Comparison of ENCODE assay signal across 8 cellular contexts in the genomic region with DNA sequence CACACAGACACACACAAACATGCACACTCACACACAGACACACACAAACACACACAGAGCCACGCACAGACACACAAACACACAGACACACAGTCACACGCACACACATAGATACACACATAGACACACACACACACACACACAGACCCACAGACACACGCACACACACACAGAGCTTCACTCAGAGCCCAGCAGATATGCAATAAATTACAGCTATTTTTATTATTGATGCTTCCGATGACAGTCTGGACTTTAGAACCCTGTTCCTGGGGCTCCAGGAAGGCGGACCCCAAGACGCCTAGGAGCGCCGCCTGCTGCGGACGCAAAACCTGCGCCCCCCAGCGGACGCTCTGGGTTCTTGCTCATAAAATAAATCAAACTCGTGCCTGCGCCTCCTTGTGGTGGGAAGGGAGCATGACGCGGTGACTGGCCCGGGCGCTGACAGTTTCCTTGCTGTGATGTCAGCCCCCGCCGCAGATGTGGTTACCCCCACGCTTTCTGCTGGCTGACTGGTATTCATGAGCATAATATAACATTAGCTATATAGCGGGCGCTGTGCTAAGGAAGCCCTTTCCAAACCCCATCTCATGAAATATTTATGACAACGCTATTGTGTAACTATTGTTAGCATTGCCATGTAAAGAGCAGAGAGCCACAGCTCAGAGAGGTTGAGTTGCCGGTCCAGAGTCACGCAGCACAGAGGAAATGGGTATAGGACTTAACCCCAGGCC.
DNase-seq lines count a peak whose midpoint lies in the region; TF ChIP-seq lines count a peak whose summit lies in the region.

No MANE protein-coding gene starts in this region.

- peak; percentile 88 for TF ChIP-seq CTCF in HEK293 (tag by site-specific recombination; IDR thresholded peaks at IDR 0.05)
- TF ChIP-seq CTCF in NB4 (IDR thresholded peaks at IDR 0.05; ENCODE audit: low read depth, low read length), result peak; percentile 80
- TF ChIP-seq CTCF in transverse colon (IDR thresholded peaks at IDR 0.05), result peak; percentile 100

- peaks cover 13% of the 10 kb centered on the region for H3K27me3 ChIP-seq in transverse colon

- 9 to 31% methylated on average over 5 to 27 of the region's 27 CpGs for WGBS in transverse colon (ENCODE audit: low coverage in 1 of 2), 2 donors

- H3K4me1 ChIP-seq in HEK293 (ENCODE audit: control insufficient read depth, insufficient read depth, low read length) (no peaks in the 10 kb centered on the region), transverse colon (peaks cover 0 to 15% (median 3%) of the 10 kb centered on the region in 4 donors)

- intact Hi-C loops in posterior cingulate gyrus (cut with DNase I), result loop anchor here (1.0 to 10.0 kb wide), 3 partner anchors 52 to 261 kb away; no protein-coding TSS in a partner anchor
- intact Hi-C loops in transverse colon (cut with DNase I; ENCODE audit: low total_unique reads), result loop anchor here (2.0 kb wide), 1 partner anchor 260 kb away; no protein-coding TSS in a partner anchor

- POLR2A ChIA-PET in HEK293 (lab: Yijun Ruan, JAX), result interaction anchor here (0.7 kb wide), 1 partner anchor 260 kb away, joined by 3 read pairs; no protein-coding TSS in a partner anchor

- H3K4me3 ChIP-seq in HEK293 (ENCODE audit: low read depth, low read length) (no peak overlapping the region), NB4 (ENCODE audit: low read depth, low read length) (no peak overlapping the region), transverse colon (no peak overlapping the region)

- TF ChIP-seq EP300 in transverse colon (IDR thresholded peaks at IDR 0.05; ENCODE audit: low read depth), result no peak

- CTCF ChIA-PET in HEK293 (lab: Yijun Ruan, JAX), result interaction anchor here (0.5 to 4.5 kb wide), 64 partner anchors 8 to 1652 kb away, joined by 3 to 73 read pairs (median 4); no protein-coding TSS in a partner anchor

- TF ChIP-seq POLR2A in NB4 (IDR thresholded peaks at IDR 0.05; ENCODE audit: extremely low read depth, insufficient read length) (no peak), transverse colon (IDR thresholded peaks at IDR 0.05) (peak; percentile 9)

- no peak overlapping the region for H3K27ac ChIP-seq in HEK293 (ENCODE audit: extremely low read depth, low read depth, low read length)
- H3K27ac ChIP-seq in transverse colon, result no peak overlapping the region

- H3K9me3 ChIP-seq in HEK293 (ENCODE audit: control insufficient read depth, insufficient read depth, low read depth, low read length), result no peaks in the 10 kb centered on the region
- no peaks in the 10 kb centered on the region for H3K9me3 ChIP-seq in transverse colon

- H3K36me3 ChIP-seq in HEK293 (ENCODE audit: control insufficient read depth in 2 of 2, insufficient read depth in 1 of 2, low read length in 2 of 2) (no peaks in the 10 kb centered on the region), transverse colon (no peaks in the 10 kb centered on the region)

- in situ Hi-C loops in transverse colon (cut with MboI; ENCODE audit: low pct_ligation_motif_present in 1 of 4, low pct_unique_long_range_greater_than_20kb in 1 of 4, low sequenced_read_pairs in 3 of 4), result loop anchor here (5.0 to 25.0 kb wide), 6 partner anchors 52 to 260 kb away; no protein-coding TSS in a partner anchor

- DNase-seq in ELR (ENCODE audit: low read depth), result peak; percentile 88
- DNase-seq in NB4 (ENCODE audit: low read depth), result peak; percentile 92
- peak; percentile 67 for DNase-seq in SK-N-DZ (ENCODE audit: low spot score)
- DNase-seq in activated naive CD4-positive, alpha-beta T cell (lab: John Stamatoyannopoulos, UW), result peak; percentile 92 to 94 (median 93)
- DNase-seq in globus pallidus (ENCODE audit: low spot score), result peak; percentile 71
- DNase-seq in posterior cingulate gyrus, result peak; percentile 57 to 98 (median 82)
- peak; percentile 90 for DNase-seq in transverse colon

TF ChIP-seq in HEK293, 187 proteins besides CTCF, POLR2A, EP300 and RAD21 (continues in another document):
- TF ChIP-seq ZNF654 (tag by site-specific recombination; IDR thresholded peaks at IDR 0.05; ENCODE audit: low read depth) (peak; percentile 78), OSR2 (tag by site-specific recombination; IDR thresholded peaks at IDR 0.05) (no peak), ZNF404 (tag by site-specific recombination; IDR thresholded peaks at IDR 0.05) (no peak), SETDB1 (IDR thresholded peaks at IDR 0.05; ENCODE audit: insufficient read length, low read length) (no peak), HOXC10 (CRISPR knock-in tag; IDR thresholded peaks at IDR 0.05) (no peak), SCRT2 (tag by site-specific recombination; IDR thresholded peaks at IDR 0.05) (peak; percentile 80), ZNF521 (tag by site-specific recombination; IDR thresholded peaks at IDR 0.05) (no peak), ZNF473 (tag by site-specific recombination; IDR thresholded peaks at IDR 0.05) (no peak), PRDM1 (tag by site-specific recombination; IDR thresholded peaks at IDR 0.05) (no peak), ZNF426 (tag by site-specific recombination; IDR thresholded peaks at IDR 0.05) (no peak), ZBTB21 (tag by site-specific recombination; IDR thresholded peaks at IDR 0.05) (no peak), ZBTB20 (tag by site-specific recombination; IDR thresholded peaks at IDR 0.05) (no peak), ZBTB48 (tag by site-specific recombination; IDR thresholded peaks at IDR 0.05) (no peak), ZSCAN23 (tag by site-specific recombination; IDR thresholded peaks at IDR 0.05) (no peak), ZNF677 (tag by site-specific recombination; IDR thresholded peaks at IDR 0.05) (no peak), ZNF529 (tag by site-specific recombination; IDR thresholded peaks at IDR 0.05; ENCODE audit: insufficient replicate concordance) (no peak), ZNF354C (tag by site-specific recombination; IDR thresholded peaks at IDR 0.05; ENCODE audit: borderline replicate concordance, low read depth) (no peak), GFI1B (tag by site-specific recombination; IDR thresholded peaks at IDR 0.05) (peak; percentile 16; the same call in 1 of the 2 replicates)
- TF ChIP-seq, protein P1, sequence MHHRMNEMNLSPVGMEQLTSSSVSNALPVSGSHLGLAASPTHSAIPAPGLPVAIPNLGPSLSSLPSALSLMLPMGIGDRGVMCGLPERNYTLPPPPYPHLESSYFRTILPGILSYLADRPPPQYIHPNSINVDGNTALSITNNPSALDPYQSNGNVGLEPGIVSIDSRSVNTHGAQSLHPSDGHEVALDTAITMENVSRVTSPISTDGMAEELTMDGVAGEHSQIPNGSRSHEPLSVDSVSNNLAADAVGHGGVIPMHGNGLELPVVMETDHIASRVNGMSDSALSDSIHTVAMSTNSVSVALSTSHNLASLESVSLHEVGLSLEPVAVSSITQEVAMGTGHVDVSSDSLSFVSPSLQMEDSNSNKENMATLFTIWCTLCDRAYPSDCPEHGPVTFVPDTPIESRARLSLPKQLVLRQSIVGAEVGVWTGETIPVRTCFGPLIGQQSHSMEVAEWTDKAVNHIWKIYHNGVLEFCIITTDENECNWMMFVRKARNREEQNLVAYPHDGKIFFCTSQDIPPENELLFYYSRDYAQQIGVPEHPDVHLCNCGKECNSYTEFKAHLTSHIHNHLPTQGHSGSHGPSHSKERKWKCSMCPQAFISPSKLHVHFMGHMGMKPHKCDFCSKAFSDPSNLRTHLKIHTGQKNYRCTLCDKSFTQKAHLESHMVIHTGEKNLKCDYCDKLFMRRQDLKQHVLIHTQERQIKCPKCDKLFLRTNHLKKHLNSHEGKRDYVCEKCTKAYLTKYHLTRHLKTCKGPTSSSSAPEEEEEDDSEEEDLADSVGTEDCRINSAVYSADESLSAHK (tag by site-specific recombination; IDR thresholded peaks at IDR 0.05), result peak; percentile 68
- TF ChIP-seq, protein P2, sequence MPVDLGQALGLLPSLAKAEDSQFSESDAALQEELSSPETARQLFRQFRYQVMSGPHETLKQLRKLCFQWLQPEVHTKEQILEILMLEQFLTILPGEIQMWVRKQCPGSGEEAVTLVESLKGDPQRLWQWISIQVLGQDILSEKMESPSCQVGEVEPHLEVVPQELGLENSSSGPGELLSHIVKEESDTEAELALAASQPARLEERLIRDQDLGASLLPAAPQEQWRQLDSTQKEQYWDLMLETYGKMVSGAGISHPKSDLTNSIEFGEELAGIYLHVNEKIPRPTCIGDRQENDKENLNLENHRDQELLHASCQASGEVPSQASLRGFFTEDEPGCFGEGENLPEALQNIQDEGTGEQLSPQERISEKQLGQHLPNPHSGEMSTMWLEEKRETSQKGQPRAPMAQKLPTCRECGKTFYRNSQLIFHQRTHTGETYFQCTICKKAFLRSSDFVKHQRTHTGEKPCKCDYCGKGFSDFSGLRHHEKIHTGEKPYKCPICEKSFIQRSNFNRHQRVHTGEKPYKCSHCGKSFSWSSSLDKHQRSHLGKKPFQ (tag by site-specific recombination; IDR thresholded peaks at IDR 0.05), result 0 out of 2 replicates have a peak, but pooled peaks have one; percentile 18
- TF ChIP-seq, protein P3, sequence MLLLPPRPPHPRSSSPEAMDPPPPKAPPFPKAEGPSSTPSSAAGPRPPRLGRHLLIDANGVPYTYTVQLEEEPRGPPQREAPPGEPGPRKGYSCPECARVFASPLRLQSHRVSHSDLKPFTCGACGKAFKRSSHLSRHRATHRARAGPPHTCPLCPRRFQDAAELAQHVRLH (tag by site-specific recombination; IDR thresholded peaks at IDR 0.05), result no peak
- TF ChIP-seq, protein P4, sequence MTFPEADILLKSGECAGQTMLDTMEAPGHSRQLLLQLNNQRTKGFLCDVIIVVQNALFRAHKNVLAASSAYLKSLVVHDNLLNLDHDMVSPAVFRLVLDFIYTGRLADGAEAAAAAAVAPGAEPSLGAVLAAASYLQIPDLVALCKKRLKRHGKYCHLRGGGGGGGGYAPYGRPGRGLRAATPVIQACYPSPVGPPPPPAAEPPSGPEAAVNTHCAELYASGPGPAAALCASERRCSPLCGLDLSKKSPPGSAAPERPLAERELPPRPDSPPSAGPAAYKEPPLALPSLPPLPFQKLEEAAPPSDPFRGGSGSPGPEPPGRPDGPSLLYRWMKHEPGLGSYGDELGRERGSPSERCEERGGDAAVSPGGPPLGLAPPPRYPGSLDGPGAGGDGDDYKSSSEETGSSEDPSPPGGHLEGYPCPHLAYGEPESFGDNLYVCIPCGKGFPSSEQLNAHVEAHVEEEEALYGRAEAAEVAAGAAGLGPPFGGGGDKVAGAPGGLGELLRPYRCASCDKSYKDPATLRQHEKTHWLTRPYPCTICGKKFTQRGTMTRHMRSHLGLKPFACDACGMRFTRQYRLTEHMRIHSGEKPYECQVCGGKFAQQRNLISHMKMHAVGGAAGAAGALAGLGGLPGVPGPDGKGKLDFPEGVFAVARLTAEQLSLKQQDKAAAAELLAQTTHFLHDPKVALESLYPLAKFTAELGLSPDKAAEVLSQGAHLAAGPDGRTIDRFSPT (tag by site-specific recombination; IDR thresholded peaks at IDR 0.05), result no peak
